Comparison of ENCODE assay signal across 10 cellular contexts in the genomic region with DNA sequence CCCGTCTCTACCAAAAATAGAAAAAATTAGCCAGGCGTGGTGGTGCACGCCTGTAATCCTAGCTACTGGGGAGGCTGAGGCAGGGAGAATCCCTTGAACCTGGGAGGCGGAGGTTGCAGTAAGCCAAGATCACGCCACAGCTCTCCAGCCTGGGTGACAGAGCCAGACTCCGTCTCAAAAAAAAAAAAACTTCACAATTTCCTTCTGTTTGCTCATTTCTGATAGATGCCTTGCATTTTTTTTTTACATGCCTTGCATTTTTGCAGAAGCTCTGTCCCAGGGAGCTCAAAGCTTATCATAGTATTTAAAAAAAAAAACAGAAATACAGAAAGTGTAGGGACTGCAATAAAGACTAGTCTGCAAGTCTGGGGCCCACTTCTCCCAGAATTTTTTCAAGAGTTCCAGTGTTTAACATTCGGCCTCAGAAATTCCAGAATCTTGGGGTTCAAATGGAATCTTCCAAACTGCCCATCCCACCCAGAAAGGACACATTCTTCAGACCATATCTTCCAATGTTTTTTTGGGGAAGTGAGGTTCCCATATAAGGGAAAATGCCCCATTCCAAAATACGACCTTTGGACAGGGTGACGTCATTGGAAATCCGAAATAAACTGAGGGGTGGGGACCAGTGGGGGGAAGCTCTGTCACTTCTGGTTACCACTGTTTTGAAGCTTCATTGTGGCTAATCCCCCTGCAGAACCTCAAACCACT. TPM values are rescaled to one million over a fixed set of nuclear protein-coding genes. Genes with fewer than 3 reads are reported as not detected.
DNase-seq lines count a peak whose midpoint lies in the region; ATAC-seq and TF ChIP-seq lines count a peak whose summit lies in the region.
"Had no signal": no experiment of that assay in that cellular context is flagged by ENCODE, and none has a peak within 500 bp of the region (broad histone marks: within the 10 kb centered on the region; RNA-seq: fewer than 3 reads in every experiment).

No MANE protein-coding gene starts in this region.

- H3K9me2 ChIP-seq in PC-9 (ENCODE audit: insufficient read depth): no peaks in the 10 kb centered on the region

- no peaks in the 10 kb centered on the region for H3K27me3 ChIP-seq in PC-9 (ENCODE audit: insufficient read depth, low read depth)
- H3K27me3 ChIP-seq: gastrocnemius medialis had no signal

- no peak overlapping the region for H3K4me3 Mint-ChIP-seq in natural killer cell
- H3K4me3 Mint-ChIP-seq in Calu3 (ENCODE audit: low read depth, unreplicated experiment): no peak overlapping the region

- intact Hi-C loops in PC-9 (cut with micrococcal nuclease; ENCODE audit: unreplicated experiment) (no loop called here), natural killer cell (cut with micrococcal nuclease) (no loop called here), Calu3 (cut with micrococcal nuclease; ENCODE audit: unreplicated experiment) (no loop called here)

- peaks cover 14 to 37% of the 10 kb centered on the region in 2 donors for H3K4me1 Mint-ChIP-seq in natural killer cell
- peaks cover 26% of the 10 kb centered on the region for H3K4me1 Mint-ChIP-seq in Calu3 (ENCODE audit: low read depth, unreplicated experiment)

- H3F3A ChIP-seq in PC-9 (ENCODE audit: insufficient read depth, low read depth): peaks cover 88% of the 10 kb centered on the region

- H3K36me3 Mint-ChIP-seq in natural killer cell (peaks cover 28% of the 10 kb centered on the region), Calu3 (ENCODE audit: insufficient read depth, unreplicated experiment) (peaks cover 81% of the 10 kb centered on the region)

- H3K36me3 ChIP-seq in PC-9 (ENCODE audit: low read depth): peaks cover 55% of the 10 kb centered on the region

- TF ChIP-seq CTCF in AG10803 (conservative IDR thresholded peaks at IDR 0.05; ENCODE audit: low read length) (no peak), PC-9 (conservative IDR thresholded peaks at IDR 0.05) (no peak), coronary artery (IDR thresholded peaks at IDR 0.05) (no peak), natural killer cell (IDR thresholded peaks at IDR 0.05) (no peak), Calu3 (IDR thresholded peaks at IDR 0.05; ENCODE audit: unreplicated experiment) (no peak)

- H3K27ac Mint-ChIP-seq in natural killer cell (peak overlapping the region; percentile 78 to 86), Calu3 (ENCODE audit: unreplicated experiment) (no peak overlapping the region)

- BruUV-seq in PC-9 (replicated peaks; lab: Mats Ljungman, UMichigan) (no TSS peak), Calu3 (replicated peaks; lab: Mats Ljungman, UMichigan) (no TSS peak)

- peaks cover 87% of the 10 kb centered on the region for H3K4me1 ChIP-seq in PC-9 (replicated peaks; ENCODE audit: insufficient read depth)
- H3K4me1 ChIP-seq: gastrocnemius medialis had no signal

- POLR2A ChIA-PET in PC-9 (lab: Charles Lee; ENCODE audit: unreplicated experiment): interaction anchor here (0.6 to 0.7 kb wide), 4 partner anchors 24 to 116 kb away, joined by 3 to 8 read pairs (median 5); no protein-coding TSS in a partner anchor

- no peak overlapping the region for H3K4me2 ChIP-seq in PC-9

- H3K9me3 Mint-ChIP-seq in natural killer cell (no peaks in the 10 kb centered on the region), Calu3 (ENCODE audit: low read depth, unreplicated experiment) (no peaks in the 10 kb centered on the region)

- H3K27me3 Mint-ChIP-seq in natural killer cell (ENCODE audit: low read depth in 2 of 2) (no peaks in the 10 kb centered on the region), Calu3 (ENCODE audit: unreplicated experiment) (no peaks in the 10 kb centered on the region)

- ATAC-seq in natural killer cell: no peak

- CTCF ChIA-PET in PC-9 (lab: Charles Lee) (interaction anchor here (0.6 kb wide), 1 partner anchor 288 kb away, joined by 3 read pairs; no protein-coding TSS in a partner anchor), Calu3 (lab: Charles Lee) (no interaction called here)

- peaks cover 29% of the 10 kb centered on the region for H3K79me2 ChIP-seq in PC-9 (ENCODE audit: low read depth)

- no peaks in the 10 kb centered on the region for H4K20me1 ChIP-seq in PC-9 (ENCODE audit: insufficient read depth)

- peak overlapping the region; percentile 80 for H3K27ac ChIP-seq in PC-9
- H3K27ac ChIP-seq in coronary artery: peak overlapping the region; percentile 29 to 82

- no peak overlapping the region for H2AFZ ChIP-seq in PC-9

- DNase-seq in AG10803 (ENCODE audit: low read depth) (peak; percentile 64), PC-9 (no peak), coronary artery (ENCODE audit: low spot score) (no peak), natural killer cell (no peak), NCI-H748 treated with DMSO at 0.1 percent for 48 hours (lab: John Stamatoyannopoulos, UW) (no peak), activated gamma-delta T cell (lab: John Stamatoyannopoulos, UW) (no peak), Calu3 (no peak), NCI-H82 (lab: John Stamatoyannopoulos, UW) (no peak)
- DNase-seq: gastrocnemius medialis had no signal

- no peaks in the 10 kb centered on the region for H3K9me3 ChIP-seq in PC-9 (ENCODE audit: insufficient read depth, low read depth)
- H3K9me3 ChIP-seq: gastrocnemius medialis had no signal

- H3K4me3 ChIP-seq in AG10803 (ENCODE audit: low read length): no peak overlapping the region
- no peak overlapping the region for H3K4me3 ChIP-seq in PC-9
- H3K4me3 ChIP-seq in coronary artery: no peak overlapping the region
- H3K4me3 ChIP-seq: gastrocnemius medialis had no signal

RNA-seq across cellular contexts. Expression of gene RAB8A, which starts 17.2 kb away (rescaled TPM):
- total RNA-seq in PC-9 (2021) (87.9 and 104 TPM in 2 replicates), natural killer cell (100 to 1,000 TPM; 137 to 161 (median 149) TPM), Calu3 (2022) (76.6 and 77.3 TPM in 2 replicates)

RNA-seq across cellular contexts. Expression of gene TPM4, which starts 18.2 kb away (rescaled TPM):
- total RNA-seq in PC-9 (2021) (279 and 307 TPM in 2 replicates), natural killer cell (100 to 1,000 TPM; 239 to 283 (median 266) TPM), Calu3 (2022) (219 and 224 TPM in 2 replicates)

RNA-seq across cellular contexts. Expression of gene HSH2D, which starts 49.0 kb away (rescaled TPM):
- 10.9 and 13.7 TPM in 2 replicates for total RNA-seq in PC-9 (2021)
- total RNA-seq in natural killer cell: 100 to 1,000 TPM; 203 to 319 (median 278) TPM
- 29.5 and 50.6 TPM in 2 replicates for total RNA-seq in Calu3 (2022)
- total RNA-seq: cerebellum, gastrocnemius medialis had no signal
